ENCODE assay signal across 12 cellular contexts in genomic region chr9:128575469-128575868, GRCh38. TPM values are rescaled to one million over a fixed set of nuclear protein-coding genes. Genes with fewer than 3 reads are reported as not detected.
DNase-seq lines count a peak whose midpoint lies in the region; ATAC-seq and TF ChIP-seq lines count a peak whose summit lies in the region.
"Had no signal": no experiment of that assay in that cellular context is flagged by ENCODE, and none has a peak within 500 bp of the region (broad histone marks: within the 10 kb centered on the region; RNA-seq: fewer than 3 reads in every experiment).

No MANE protein-coding gene starts in this region.

- no peak for DNase-seq in activated naive CD4-positive, alpha-beta T cell treated with anti-CD3 and anti-CD28 coated beads for 36 hours
- no peak for DNase-seq in body of pancreas
- DNase-seq in hepatocyte (ENCODE audit: low spot score): no peak
- peak in 1 of 2 donors; percentile 68 for DNase-seq in tibial artery
- DNase-seq: activated CD4-positive, alpha-beta T cell treated with anti-CD3 and anti-CD28 coated beads, Interleukin-2, amount 50 U/mL, for 4 hours; HCEC 1CT; NCI-H82 had no signal

- no peak overlapping the region for H2AFZ ChIP-seq in hepatocyte

- H4K20me1 ChIP-seq in hepatocyte (ENCODE audit: insufficient read depth, poor library complexity, severe bottlenecking): peaks cover 5% of the 10 kb centered on the region

- H3K27me3 ChIP-seq in body of pancreas: no peaks in the 10 kb centered on the region
- H3K27me3 ChIP-seq in hepatocyte: no peaks in the 10 kb centered on the region
- H3K27me3 ChIP-seq in tibial artery: no peaks in the 10 kb centered on the region

- no peak overlapping the region for H3K4me2 ChIP-seq in hepatocyte

- H3K4me1 ChIP-seq in body of pancreas (no peaks in the 10 kb centered on the region), hepatocyte (ENCODE audit: insufficient read depth) (no peaks in the 10 kb centered on the region), tibial artery (peaks cover 0 to 21% (median 10%) of the 10 kb centered on the region in 4 donors)

- no peaks in the 10 kb centered on the region for H3K27me3 Mint-ChIP-seq in activated naive CD4-positive, alpha-beta T cell treated with anti-CD3 and anti-CD28 coated beads, Interleukin-2, amount 50 U/mL, for 24 hours
- H3K27me3 Mint-ChIP-seq in activated naive CD4-positive, alpha-beta T cell treated with anti-CD3 and anti-CD28 coated beads for 36 hours (ENCODE audit: low read depth): no peaks in the 10 kb centered on the region
- H3K27me3 Mint-ChIP-seq: B cell had no signal

- H3K4me3 ChIP-seq in body of pancreas (no peak overlapping the region), hepatocyte (no peak overlapping the region), tibial artery (no peak overlapping the region)

- no peak for TF ChIP-seq POLR2A in body of pancreas (IDR thresholded peaks at IDR 0.05)

- peaks cover 22% of the 10 kb centered on the region for H3K79me2 ChIP-seq in hepatocyte

- H3K9me3 Mint-ChIP-seq in activated naive CD4-positive, alpha-beta T cell treated with anti-CD3 and anti-CD28 coated beads, Interleukin-2, amount 50 U/mL, for 24 hours: no peaks in the 10 kb centered on the region
- no peaks in the 10 kb centered on the region for H3K9me3 Mint-ChIP-seq in activated naive CD4-positive, alpha-beta T cell treated with anti-CD3 and anti-CD28 coated beads for 36 hours

- peaks cover 10% of the 10 kb centered on the region for H3K36me3 Mint-ChIP-seq in activated naive CD4-positive, alpha-beta T cell treated with anti-CD3 and anti-CD28 coated beads, Interleukin-2, amount 50 U/mL, for 24 hours
- peaks cover 34% of the 10 kb centered on the region for H3K36me3 Mint-ChIP-seq in activated naive CD4-positive, alpha-beta T cell treated with anti-CD3 and anti-CD28 coated beads for 36 hours (ENCODE audit: low read depth)

- H3K27ac Mint-ChIP-seq in activated naive CD4-positive, alpha-beta T cell treated with anti-CD3 and anti-CD28 coated beads, Interleukin-2, amount 50 U/mL, for 24 hours: peak overlapping the region; percentile 59
- H3K27ac Mint-ChIP-seq in activated naive CD4-positive, alpha-beta T cell treated with anti-CD3 and anti-CD28 coated beads for 36 hours: no peak overlapping the region
- H3K27ac Mint-ChIP-seq: B cell had no signal

- H3K27ac ChIP-seq in body of pancreas (no peak overlapping the region), hepatocyte (peak overlapping the region; percentile 23), tibial artery (peak overlapping the region; percentile 21 to 64)

- intact Hi-C loops in activated naive CD4-positive, alpha-beta T cell treated with anti-CD3 and anti-CD28 coated beads for 36 hours (cut with micrococcal nuclease): no loop called here
- intact Hi-C loops in body of pancreas (cut with DNase I): no loop called here
- intact Hi-C loops in tibial artery (cut with DNase I; ENCODE audit: low total_unique reads): no loop called here

- CTCF ChIA-PET in activated naive CD4-positive, alpha-beta T cell treated with anti-CD3 and anti-CD28 coated beads for 36 hours (lab: Charles Lee): no interaction called here

- H3K9me2 ChIP-seq in hepatocyte (replicated peaks; ENCODE audit: insufficient read depth): no peaks in the 10 kb centered on the region

- no peak for TF ChIP-seq CTCF in body of pancreas (IDR thresholded peaks at IDR 0.05)
- no peak for TF ChIP-seq CTCF in hepatocyte (IDR thresholded peaks at IDR 0.05; ENCODE audit: poor library complexity)
- TF ChIP-seq CTCF in tibial artery (IDR thresholded peaks at IDR 0.05): no peak

- WGBS in body of pancreas, 2 donors: 66 to 84% methylated on average over 4 of the region's 4 CpGs
- WGBS in hepatocyte (ENCODE audit: low lambda C conversion rate, missing lambda C conversion rate): 58% methylated on average over 4 of the region's 4 CpGs

- H3K9me3 ChIP-seq in body of pancreas (no peaks in the 10 kb centered on the region), hepatocyte (ENCODE audit: low read depth) (no peaks in the 10 kb centered on the region), tibial artery (no peaks in the 10 kb centered on the region)

- H3K36me3 ChIP-seq in body of pancreas (replicated peaks in 1 of 2; ENCODE audit: insufficient read depth in 1 of 2, low read depth in 2 of 2) (peaks cover 19 to 46% of the 10 kb centered on the region in 2 donors), hepatocyte (replicated peaks; ENCODE audit: insufficient read depth, low read depth) (peaks cover 13% of the 10 kb centered on the region), tibial artery (peaks cover 53 to 93% (median 90%) of the 10 kb centered on the region in 3 donors)

- ATAC-seq in body of pancreas: peak; percentile 12
- no peak for ATAC-seq in HG03095 (IDR thresholded peaks at IDR 0.05; ENCODE audit: unreplicated experiment)
- ATAC-seq in activated CD4-positive, CD25-positive, alpha-beta regulatory T cell treated with anti-CD3 and anti-CD28 coated beads, Interleukin-2, amount 50 U/mL, for 24 hours: no peak
- no peak for ATAC-seq in GM21786 (IDR thresholded peaks at IDR 0.05; ENCODE audit: unreplicated experiment)

- no peak overlapping the region for H3K4me3 Mint-ChIP-seq in activated naive CD4-positive, alpha-beta T cell treated with anti-CD3 and anti-CD28 coated beads, Interleukin-2, amount 50 U/mL, for 24 hours
- no peak overlapping the region for H3K4me3 Mint-ChIP-seq in activated naive CD4-positive, alpha-beta T cell treated with anti-CD3 and anti-CD28 coated beads for 36 hours
- H3K4me3 Mint-ChIP-seq: B cell had no signal

- peaks cover 22% of the 10 kb centered on the region for H3K4me1 Mint-ChIP-seq in activated naive CD4-positive, alpha-beta T cell treated with anti-CD3 and anti-CD28 coated beads, Interleukin-2, amount 50 U/mL, for 24 hours
- H3K4me1 Mint-ChIP-seq in activated naive CD4-positive, alpha-beta T cell treated with anti-CD3 and anti-CD28 coated beads for 36 hours (ENCODE audit: low read depth): peaks cover 8% of the 10 kb centered on the region
- H3K4me1 Mint-ChIP-seq: B cell had no signal

RNA-seq across cellular contexts. Expression of gene SPTAN1, which starts 23.1 kb away (rescaled TPM):
- 100 to 1,000 TPM; 162 to 183 TPM for total RNA-seq in activated naive CD4-positive, alpha-beta T cell treated with anti-CD3 and anti-CD28 coated beads for 36 hours
- total RNA-seq in body of pancreas (100 to 1,000 TPM; 119 to 248 TPM), hepatocyte (182 and 184 TPM in 2 replicates)
- 123 and 144 TPM in 2 replicates for polyA plus RNA-seq in hepatocyte

Comparison
In these comparisons a context has a peak if more than half of its experiments do, and no peak if none do; other contexts are left out.
1. H3K27ac ChIP-seq: peak in hepatocyte (single experiment) and tibial artery (2 of 2); none in body of pancreas (0 of 4).